7 cellular contexts compared by ENCODE assay signal in genomic region chr15:29102173-29102794, GRCh38.
DNase-seq lines count a peak whose midpoint lies in the region; ATAC-seq and TF ChIP-seq lines count a peak whose summit lies in the region.
"Not testable (repeated sequence)": the region's sequence is repeated elsewhere in the genome, so short reads cannot be mapped to it uniquely, and the experiment has no call there.

No MANE protein-coding gene starts in this region.

- TF ChIP-seq CTCF in GM06990 (IDR thresholded peaks at IDR 0.05; ENCODE audit: insufficient read depth, low read length, poor library complexity, severe bottlenecking) (peak; percentile 89), RWPE1 (conservative IDR thresholded peaks at IDR 0.05; ENCODE audit: low read depth) (peak; percentile 78)

- H3K36me3 ChIP-seq in GM06990 (ENCODE audit: control insufficient read depth, insufficient read depth, low read length), result not testable (repeated sequence)

- H3K27me3 Mint-ChIP-seq in activated CD8-positive, alpha-beta memory T cell treated with anti-CD3 and anti-CD28 coated beads, Interleukin-2, amount 10 ng/mL, durations not matched to agents 7 days and 5 days, result not testable (repeated sequence)

- not testable (repeated sequence) for H3K4me3 Mint-ChIP-seq in activated CD8-positive, alpha-beta memory T cell treated with anti-CD3 and anti-CD28 coated beads, Interleukin-2, amount 10 ng/mL, durations not matched to agents 7 days and 5 days

- CTCF ChIA-PET in RWPE1 (lab: Yijun Ruan, JAX), result interaction anchor here (0.6 to 1.6 kb wide), 13 partner anchors 9 to 973 kb away, joined by 3 to 10 read pairs (median 3); no protein-coding TSS in a partner anchor
- CTCF ChIA-PET in activated CD8-positive, alpha-beta memory T cell treated with anti-CD3 and anti-CD28 coated beads, Interleukin-2, amount 10 ng/mL, durations not matched to agents 7 days and 5 days (lab: Charles Lee), result interaction anchor here (0.6 to 3.1 kb wide), 28 partner anchors 10 to 973 kb away, joined by 3 to 78 read pairs (median 4); partner anchors contain the start of gene NSMCE3

- not testable (repeated sequence) for H3K27ac ChIP-seq in RWPE1

- H3K4me1 Mint-ChIP-seq in activated CD8-positive, alpha-beta memory T cell treated with anti-CD3 and anti-CD28 coated beads, Interleukin-2, amount 10 ng/mL, durations not matched to agents 7 days and 5 days, result not testable (repeated sequence)

- not testable (repeated sequence) for H3K4me3 ChIP-seq in GM06990 (replicated peaks; ENCODE audit: low read depth, low read length)

- not testable (repeated sequence) for H3K27me3 ChIP-seq in GM06990 (replicated peaks; ENCODE audit: control insufficient read depth, insufficient read depth, low read length)

- H3K9me3 Mint-ChIP-seq in activated CD8-positive, alpha-beta memory T cell treated with anti-CD3 and anti-CD28 coated beads, Interleukin-2, amount 10 ng/mL, durations not matched to agents 7 days and 5 days (ENCODE audit: low read depth), result not testable (repeated sequence)

- POLR2A ChIA-PET in RWPE1 (lab: Yijun Ruan, JAX; ENCODE audit: low non-redundant PET), result not testable (repeated sequence)

- peak; percentile 43 for ATAC-seq in activated CD8-positive, alpha-beta memory T cell treated with anti-CD3 and anti-CD28 coated beads, Interleukin-2, amount 10 ng/mL, durations not matched to agents 7 days and 5 days

- not testable (repeated sequence) for DNase-seq in GM06990 (ENCODE audit: extremely low read depth, insufficient read length); RWPE1 (ENCODE audit: low spot score)
- DNase-seq in Kasumi-1 (lab: John Stamatoyannopoulos, UW) (peak; percentile 71 to 88), cerebellar cortex (ENCODE audit: low spot score) (peak; percentile 66), inferior parietal cortex (ENCODE audit: extremely low spot score) (peak; percentile 78)
- peak; percentile 71 for DNase-seq in activated CD8-positive, alpha-beta memory T cell treated with anti-CD3 and anti-CD28 coated beads, Interleukin-2, amount 10 ng/mL, durations not matched to agents 7 days and 5 days
- DNase-seq in stimulated activated CD4-positive, alpha-beta T cell treated with anti-CD3 and anti-CD28 coated beads, Interleukin-12 subunit alpha, Interleukin-12 subunit beta, amount 100 ng/mL, for 4 hours, result peak; percentile 63

- H3K36me3 Mint-ChIP-seq in activated CD8-positive, alpha-beta memory T cell treated with anti-CD3 and anti-CD28 coated beads, Interleukin-2, amount 10 ng/mL, durations not matched to agents 7 days and 5 days, result not testable (repeated sequence)

- H3K27ac Mint-ChIP-seq in activated CD8-positive, alpha-beta memory T cell treated with anti-CD3 and anti-CD28 coated beads, Interleukin-2, amount 10 ng/mL, durations not matched to agents 7 days and 5 days, result not testable (repeated sequence)
